Comparison of ENCODE assay signal across 8 cellular contexts in genomic region chr19:17332677-17333581, GRCh38. TPM values are rescaled to one million over a fixed set of nuclear protein-coding genes. Genes with fewer than 3 reads are reported as not detected.
A peak's percentile ranks its signal among the peaks of the same experiment; 100 is the strongest.
DNase-seq lines count a peak whose midpoint lies in the region; ATAC-seq, FAIRE-seq and TF ChIP-seq lines count a peak whose summit lies in the region.

No MANE protein-coding gene starts in this region.

- no peak for TF ChIP-seq RAD21 in K562 (CRISPR knock-in tag; conservative IDR thresholded peaks at IDR 0.05 in 1 of 2, IDR thresholded peaks at IDR 0.05 in 1 of 2)

- H3K9ac ChIP-seq in NT2/D1 (ENCODE audit: insufficient read length, low read depth) (peak overlapping the region; percentile 89), K562 (ENCODE audit: insufficient read depth in 1 of 2, low read depth in 2 of 2, low read length in 2 of 2) (peak overlapping the region in 1 of 2 experiments; percentile 71; a peak in 2 of 4 replicates)

- H3K4me3 ChIP-seq in BE2C (ENCODE audit: low read depth, low read length) (no peak overlapping the region; the same call in 1 of the 2 replicates), NT2/D1 (ENCODE audit: insufficient read length, low read depth) (no peak overlapping the region), K562 (no peak overlapping the region), osteoblast (ENCODE audit: insufficient read depth, low read length) (no peak overlapping the region)

- H2AFZ ChIP-seq in K562 (ENCODE audit: low read depth, low read length) (no peak overlapping the region), osteoblast (ENCODE audit: low read length) (no peak overlapping the region)

- 81% methylated on average over 45 of the region's 45 CpGs for WGBS in K562 (ENCODE audit: insufficient coverage, low coverage, missing lambda C conversion rate)

- ATAC-seq in K562 (peak; percentile 78), HG03108 (IDR thresholded peaks at IDR 0.05; ENCODE audit: unreplicated experiment) (no peak), GM21619 (IDR thresholded peaks at IDR 0.05; ENCODE audit: unreplicated experiment) (no peak), HG03439 (IDR thresholded peaks at IDR 0.05; ENCODE audit: unreplicated experiment) (no peak)

- CTCF ChIA-PET in K562 (lab: Yijun Ruan, JAX; ENCODE audit: low intra/inter-chr PET ratio) = no interaction called here

- TF ChIP-seq EP300 in K562 (IDR thresholded peaks at IDR 0.05; ENCODE audit: low read length) = no peak

- 0 out of 2 replicates have a peak overlapping the region, but pooled peaks have one; percentile 30 for H3K4me2 ChIP-seq in K562 (ENCODE audit: insufficient read depth, low read length)
- no peak overlapping the region for H3K4me2 ChIP-seq in osteoblast (ENCODE audit: insufficient read depth, low read length)

- peak; percentile 98 for DNase-seq in BE2C
- peak; percentile 18 for DNase-seq in GF-D8 (lab: John Stamatoyannopoulos, UW)
- DNase-seq in NT2/D1 (ENCODE audit: low read depth, low spot score) = no peak
- peak; percentile 85 to 97 (median 94) for DNase-seq in K562 (ENCODE audit: extremely low read depth in 1 of 4, low spot score in 3 of 4)
- DNase-seq in osteoblast (ENCODE audit: insufficient read length, low spot score, missing footprints) = peak; percentile 84

- H3K4me1 ChIP-seq in BE2C (no peaks in the 10 kb centered on the region; the same call in 1 of the 2 replicates), NT2/D1 (ENCODE audit: insufficient read depth, insufficient read length) (peaks cover 13% of the 10 kb centered on the region), K562 (replicated peaks in 1 of 2; ENCODE audit: control insufficient read depth in 2 of 2, insufficient read depth in 2 of 2, low read length in 2 of 2) (peaks cover 22 to 71% of the 10 kb centered on the region in 2 experiments; a peak in 4 of 5 replicates), osteoblast (ENCODE audit: insufficient read depth, low read length) (peaks cover 19% of the 10 kb centered on the region)

- H3K27me3 ChIP-seq in BE2C = no peaks in the 10 kb centered on the region
- no peaks in the 10 kb centered on the region for H3K27me3 ChIP-seq in NT2/D1 (ENCODE audit: insufficient read depth, insufficient read length)
- H3K27me3 ChIP-seq in K562 (ENCODE audit: control insufficient read depth in 2 of 2, insufficient read depth in 2 of 2, low read length in 2 of 2) = no peaks in the 10 kb centered on the region
- H3K27me3 ChIP-seq in osteoblast (ENCODE audit: insufficient read depth, low read length) = no peaks in the 10 kb centered on the region

- H3K9me3 ChIP-seq in BE2C (no peaks in the 10 kb centered on the region), NT2/D1 (ENCODE audit: insufficient read depth, low read length) (peaks cover 5% of the 10 kb centered on the region; the same call in 1 of the 2 replicates), K562 (replicated peaks; ENCODE audit: control insufficient read depth, insufficient read depth, low read depth, low read length) (no peaks in the 10 kb centered on the region; the same call in 1 of the 2 replicates), osteoblast (ENCODE audit: low read depth, low read length) (no peaks in the 10 kb centered on the region)

- peaks cover 13% of the 10 kb centered on the region; the same call in 2 of the 3 replicates for H3K79me2 ChIP-seq in K562 (ENCODE audit: control insufficient read depth, insufficient read depth, low read length)
- H3K79me2 ChIP-seq in osteoblast (ENCODE audit: insufficient read depth, low read length) = no peaks in the 10 kb centered on the region

- peak; percentile 99 for FAIRE-seq in K562 (lab: Jason Lieb, UNC)

- TSS peak; percentile 17 for BruUV-seq in K562 (replicated peaks; lab: Mats Ljungman, UMichigan)

- H4K20me1 ChIP-seq in K562 (replicated peaks; ENCODE audit: control insufficient read depth, insufficient read depth, low read length) = no peaks in the 10 kb centered on the region
- no peaks in the 10 kb centered on the region for H4K20me1 ChIP-seq in osteoblast (ENCODE audit: insufficient read depth, low read length)

- POLR2A ChIA-PET in K562 (lab: Yijun Ruan, JAX) = interaction anchor here (0.5 to 7.9 kb wide), 18 partner anchors 9 to 1055 kb away, joined by 3 to 78 read pairs (median 3); partner anchors contain the start of gene DDA1

- intact Hi-C loops in K562 (cut with micrococcal nuclease) = no loop called here

- in situ Hi-C loops in K562 (cut with MboI) = no loop called here

- H3K27ac ChIP-seq in K562 (ENCODE audit: extremely low read depth, low read depth, low read length) (no peak overlapping the region), osteoblast (ENCODE audit: low read depth, low read length) (no peak overlapping the region)

- TF ChIP-seq POLR2A in K562 (conservative IDR thresholded peaks at IDR 0.05) = peak; percentile 35; the same call in 1 of the 2 replicates

- TF ChIP-seq CTCF in BE2C (IDR thresholded peaks at IDR 0.05; ENCODE audit: low read depth, low read length) (no peak), K562 (IDR thresholded peaks at IDR 0.05 in 2 of 3, conservative IDR thresholded peaks at IDR 0.05 in 1 of 3; ENCODE audit: insufficient read depth in 2 of 3, low read depth in 1 of 3, low read length in 3 of 3) (0 out of 6 replicates have a peak, but pooled peaks of 1 of the 3 experiments have one; percentile 1), osteoblast (IDR thresholded peaks at IDR 0.05; ENCODE audit: extremely low read depth, low read depth, low read length) (no peak)

- no peaks in the 10 kb centered on the region for H3K36me3 ChIP-seq in BE2C
- peaks cover 35% of the 10 kb centered on the region for H3K36me3 ChIP-seq in NT2/D1 (ENCODE audit: insufficient read depth, insufficient read length, low read length)
- H3K36me3 ChIP-seq in K562 (ENCODE audit: control insufficient read depth, insufficient read depth, low read length) = peaks cover 7% of the 10 kb centered on the region; the same call in 1 of the 3 replicates
- H3K36me3 ChIP-seq in osteoblast (ENCODE audit: insufficient read depth, low read length) = no peaks in the 10 kb centered on the region

- H3K9me1 ChIP-seq in K562 (ENCODE audit: control insufficient read depth, insufficient read depth, low read length) = no peaks in the 10 kb centered on the region

RNA-seq across cellular contexts. Expression of gene ANO8, which starts 1.7 kb away (rescaled TPM):
- polyA plus RNA-seq in BE2C (2012; ENCODE audit: insufficient read depth, insufficient read length, low read depth) = 26.7 TPM
- 16.0 and 39.6 TPM in 2 replicates for total RNA-seq in K562 (2011; cell fraction: chromatin; rRNA removed; ENCODE audit: low replicate concordance)
- total RNA-seq in K562 (2011; cell fraction: nucleolus; rRNA removed) = 22.4 and 24.5 TPM in 2 replicates
- 14.4 and 15.8 TPM in 2 replicates for total RNA-seq in K562 (2011; cell fraction: nucleoplasm; rRNA removed)
- total RNA-seq in K562 (2014; rRNA removed) (2.5 and 3.5 TPM in 2 replicates), K562 (2014; rRNA removed; fragmentation: Illumina TruSeq; extraction: Trizol) (0.51 and 0.73 TPM in 2 replicates), K562 (2015; rRNA removed; fragmentation: Illumina TruSeq; extraction: Trizol) (1.6 and 2.4 TPM in 2 replicates), K562 (2021) (7.6 and 8.5 TPM in 2 replicates), osteoblast (5.1 and 7.4 TPM in 2 replicates)
- polyA plus RNA-seq in K562 (2011; rRNA removed) (2.2 and 5.1 TPM in 2 replicates), K562 (2014; fragmentation: Illumina TruSeq; extraction: Trizol) (1.5 and 2.5 TPM in 2 replicates), K562 (2014; fragmentation: Nextera tagmentation; extraction: Ambion mirVana) (under 1 TPM in 1 of 2 experiments, not detected in 1; 0.07 TPM), K562 (2014; rRNA removed) (7.1 and 7.7 TPM in 2 replicates)
- polyA plus RNA-seq in K562 (2011; cell fraction: cytosol; rRNA removed) = 2.8 and 3.7 TPM in 2 replicates
- polyA plus RNA-seq in K562 (2011; cell fraction: nucleus; rRNA removed) = 32.7 and 44.1 TPM in 2 replicates
- 4.9 and 11.8 TPM in 2 replicates for polyA plus RNA-seq in K562 (2012)
- 1.6 TPM in 2 replicates for polyA minus RNA-seq in K562 (2011; rRNA and poly(A)+ RNA removed)
- polyA minus RNA-seq in K562 (2011; cell fraction: cytosol; rRNA and poly(A)+ RNA removed) = 1.8 and 4.5 TPM in 2 replicates
- 10.5 and 14.6 TPM in 2 replicates for polyA minus RNA-seq in K562 (2011; cell fraction: nucleus; rRNA and poly(A)+ RNA removed)

RNA-seq across cellular contexts. Expression of gene GTPBP3, which starts 4.4 kb away (rescaled TPM):
- polyA plus RNA-seq in BE2C (2012; ENCODE audit: insufficient read depth, insufficient read length, low read depth) = 64.2 TPM
- 83.2 and 239 TPM in 2 replicates for total RNA-seq in K562 (2011; cell fraction: chromatin; rRNA removed; ENCODE audit: low replicate concordance)
- total RNA-seq in K562 (2011; cell fraction: nucleolus; rRNA removed) = 206 and 242 TPM in 2 replicates
- total RNA-seq in K562 (2011; cell fraction: nucleoplasm; rRNA removed) = 112 and 116 TPM in 2 replicates
- total RNA-seq in K562 (2014; rRNA removed) = 110 and 138 TPM in 2 replicates
- total RNA-seq in K562 (2014; rRNA removed; fragmentation: Illumina TruSeq; extraction: Trizol) = 9.8 and 13.5 TPM in 2 replicates
- total RNA-seq in K562 (2015; rRNA removed; fragmentation: Illumina TruSeq; extraction: Trizol) = 28.7 and 32.9 TPM in 2 replicates
- total RNA-seq in K562 (2021) = 107 and 110 TPM in 2 replicates
- 22.6 and 38.0 TPM in 2 replicates for polyA plus RNA-seq in K562 (2011; rRNA removed)
- polyA plus RNA-seq in K562 (2011; cell fraction: cytosol; rRNA removed) = 38.5 and 83.5 TPM in 2 replicates
- polyA plus RNA-seq in K562 (2011; cell fraction: nucleus; rRNA removed) = 111 and 166 TPM in 2 replicates
- 45.8 and 50.2 TPM in 2 replicates for polyA plus RNA-seq in K562 (2012)
- polyA plus RNA-seq in K562 (2014; fragmentation: Illumina TruSeq; extraction: Trizol) = 19.0 and 35.4 TPM in 2 replicates
- 1 to 10 TPM; 4.9 to 5.6 TPM for polyA plus RNA-seq in K562 (2014; fragmentation: Nextera tagmentation; extraction: Ambion mirVana)
- 124 and 143 TPM in 2 replicates for polyA plus RNA-seq in K562 (2014; rRNA removed)
- 9.1 and 9.9 TPM in 2 replicates for polyA minus RNA-seq in K562 (2011; rRNA and poly(A)+ RNA removed)
- 23.5 and 50.0 TPM in 2 replicates for polyA minus RNA-seq in K562 (2011; cell fraction: cytosol; rRNA and poly(A)+ RNA removed)
- polyA minus RNA-seq in K562 (2011; cell fraction: nucleus; rRNA and poly(A)+ RNA removed) = 92.0 and 97.6 TPM in 2 replicates
- 10.9 and 14.7 TPM in 2 replicates for total RNA-seq in osteoblast

RNA-seq across cellular contexts. Expression of gene DDA1, which starts 23.6 kb away (rescaled TPM):
- polyA plus RNA-seq in BE2C (2012; ENCODE audit: insufficient read depth, insufficient read length, low read depth) = 131 TPM
- 15.2 and 39.3 TPM in 2 replicates for total RNA-seq in K562 (2011; cell fraction: chromatin; rRNA removed; ENCODE audit: low replicate concordance)
- 28.5 and 28.7 TPM in 2 replicates for total RNA-seq in K562 (2011; cell fraction: nucleolus; rRNA removed)
- total RNA-seq in K562 (2011; cell fraction: nucleoplasm; rRNA removed) = 20.4 and 21.3 TPM in 2 replicates
- 43.5 and 67.6 TPM in 2 replicates for total RNA-seq in K562 (2014; rRNA removed)
- 23.2 and 23.5 TPM in 2 replicates for total RNA-seq in K562 (2014; rRNA removed; fragmentation: Illumina TruSeq; extraction: Trizol)
- 32.7 and 33.2 TPM in 2 replicates for total RNA-seq in K562 (2015; rRNA removed; fragmentation: Illumina TruSeq; extraction: Trizol)
- 45.1 and 51.4 TPM in 2 replicates for total RNA-seq in K562 (2021)
- 33.8 and 43.2 TPM in 2 replicates for polyA plus RNA-seq in K562 (2011; rRNA removed)
- polyA plus RNA-seq in K562 (2011; cell fraction: cytosol; rRNA removed) = 30.2 and 37.1 TPM in 2 replicates
- 47.2 and 60.1 TPM in 2 replicates for polyA plus RNA-seq in K562 (2011; cell fraction: nucleus; rRNA removed)
- polyA plus RNA-seq in K562 (2012) = 77.4 and 90.9 TPM in 2 replicates
- 72.3 and 80.9 TPM in 2 replicates for polyA plus RNA-seq in K562 (2014; fragmentation: Illumina TruSeq; extraction: Trizol)
- 1 to 10 TPM; 1.4 to 4.3 TPM for polyA plus RNA-seq in K562 (2014; fragmentation: Nextera tagmentation; extraction: Ambion mirVana)
- 68.0 and 83.8 TPM in 2 replicates for polyA plus RNA-seq in K562 (2014; rRNA removed)
- polyA minus RNA-seq in K562 (2011; rRNA and poly(A)+ RNA removed) = 13.6 and 18.4 TPM in 2 replicates
- 5.8 and 7.9 TPM in 2 replicates for polyA minus RNA-seq in K562 (2011; cell fraction: cytosol; rRNA and poly(A)+ RNA removed)
- polyA minus RNA-seq in K562 (2011; cell fraction: nucleus; rRNA and poly(A)+ RNA removed) = 8.5 and 8.7 TPM in 2 replicates
- total RNA-seq in osteoblast = 8.5 and 11.6 TPM in 2 replicates

RNA-seq across cellular contexts. Expression of gene MRPL34, which starts 27.3 kb away (rescaled TPM):
- polyA plus RNA-seq in BE2C (2012; ENCODE audit: insufficient read depth, insufficient read length, low read depth) = 333 TPM
- 19.6 and 23.8 TPM in 2 replicates for total RNA-seq in K562 (2011; cell fraction: chromatin; rRNA removed; ENCODE audit: low replicate concordance)
- 18.0 and 22.4 TPM in 2 replicates for total RNA-seq in K562 (2011; cell fraction: nucleolus; rRNA removed)
- total RNA-seq in K562 (2011; cell fraction: nucleoplasm; rRNA removed) = 12.5 and 22.0 TPM in 2 replicates
- total RNA-seq in K562 (2014; rRNA removed) = 191 and 236 TPM in 2 replicates
- total RNA-seq in K562 (2014; rRNA removed; fragmentation: Illumina TruSeq; extraction: Trizol) = 40.7 and 46.5 TPM in 2 replicates
- total RNA-seq in K562 (2015; rRNA removed; fragmentation: Illumina TruSeq; extraction: Trizol) = 66.9 and 67.3 TPM in 2 replicates
- total RNA-seq in K562 (2021) = 129 and 158 TPM in 2 replicates
- polyA plus RNA-seq in K562 (2011; rRNA removed) = 70.2 and 75.9 TPM in 2 replicates
- 111 and 153 TPM in 2 replicates for polyA plus RNA-seq in K562 (2011; cell fraction: cytosol; rRNA removed)
- polyA plus RNA-seq in K562 (2011; cell fraction: nucleus; rRNA removed) = 45.5 and 64.0 TPM in 2 replicates
- polyA plus RNA-seq in K562 (2012) = 69.4 and 92.1 TPM in 2 replicates
- 72.5 and 85.4 TPM in 2 replicates for polyA plus RNA-seq in K562 (2014; fragmentation: Illumina TruSeq; extraction: Trizol)
- 10 to 100 TPM; 11.5 to 20.6 TPM for polyA plus RNA-seq in K562 (2014; fragmentation: Nextera tagmentation; extraction: Ambion mirVana)
- polyA plus RNA-seq in K562 (2014; rRNA removed) = 256 and 284 TPM in 2 replicates
- 19.7 and 20.4 TPM in 2 replicates for polyA minus RNA-seq in K562 (2011; rRNA and poly(A)+ RNA removed)
- 15.6 and 16.5 TPM in 2 replicates for polyA minus RNA-seq in K562 (2011; cell fraction: cytosol; rRNA and poly(A)+ RNA removed)
- 5.8 and 7.4 TPM in 2 replicates for polyA minus RNA-seq in K562 (2011; cell fraction: nucleus; rRNA and poly(A)+ RNA removed)
- total RNA-seq in osteoblast = 21.8 and 40.5 TPM in 2 replicates

RNA-seq across cellular contexts. Expression of gene ABHD8, which starts 29.7 kb away (rescaled TPM):
- polyA plus RNA-seq in BE2C (2012; ENCODE audit: insufficient read depth, insufficient read length, low read depth) = 8.6 TPM
- 2.0 TPM in 1 of 2 replicates, not detected in the other for total RNA-seq in K562 (2011; cell fraction: chromatin; rRNA removed; ENCODE audit: low replicate concordance)
- total RNA-seq in K562 (2011; cell fraction: nucleolus; rRNA removed) = 4.0 and 4.2 TPM in 2 replicates
- total RNA-seq in K562 (2011; cell fraction: nucleoplasm; rRNA removed) = 1.5 and 1.8 TPM in 2 replicates
- total RNA-seq in K562 (2014; rRNA removed) (5.0 and 5.8 TPM in 2 replicates), K562 (2014; rRNA removed; fragmentation: Illumina TruSeq; extraction: Trizol) (0.22 and 0.29 TPM in 2 replicates), K562 (2015; rRNA removed; fragmentation: Illumina TruSeq; extraction: Trizol) (1.7 and 1.8 TPM in 2 replicates), K562 (2021) (5.6 and 6.6 TPM in 2 replicates), osteoblast (12.7 and 14.8 TPM in 2 replicates)
- polyA plus RNA-seq in K562 (2011; rRNA removed) (2.3 and 4.2 TPM in 2 replicates), K562 (2014; fragmentation: Illumina TruSeq; extraction: Trizol) (0.97 and 2.3 TPM in 2 replicates), K562 (2014; fragmentation: Nextera tagmentation; extraction: Ambion mirVana) (under 1 TPM in 1 of 2 experiments, not detected in 1; 0.04 TPM), K562 (2014; rRNA removed) (3.8 and 5.2 TPM in 2 replicates)
- polyA plus RNA-seq in K562 (2011; cell fraction: cytosol; rRNA removed) = 6.2 and 11.3 TPM in 2 replicates
- 2.0 and 2.3 TPM in 2 replicates for polyA plus RNA-seq in K562 (2011; cell fraction: nucleus; rRNA removed)
- polyA plus RNA-seq in K562 (2012) = 3.7 and 11.4 TPM in 2 replicates
- polyA minus RNA-seq in K562 (2011; rRNA and poly(A)+ RNA removed) = 0.96 and 1.6 TPM in 2 replicates
- polyA minus RNA-seq in K562 (2011; cell fraction: cytosol; rRNA and poly(A)+ RNA removed) = 3.3 and 5.3 TPM in 2 replicates
- polyA minus RNA-seq in K562 (2011; cell fraction: nucleus; rRNA and poly(A)+ RNA removed) = 2.7 and 3.0 TPM in 2 replicates
